Comparison of ENCODE assay signal across 19 cellular contexts in the genomic region with DNA sequence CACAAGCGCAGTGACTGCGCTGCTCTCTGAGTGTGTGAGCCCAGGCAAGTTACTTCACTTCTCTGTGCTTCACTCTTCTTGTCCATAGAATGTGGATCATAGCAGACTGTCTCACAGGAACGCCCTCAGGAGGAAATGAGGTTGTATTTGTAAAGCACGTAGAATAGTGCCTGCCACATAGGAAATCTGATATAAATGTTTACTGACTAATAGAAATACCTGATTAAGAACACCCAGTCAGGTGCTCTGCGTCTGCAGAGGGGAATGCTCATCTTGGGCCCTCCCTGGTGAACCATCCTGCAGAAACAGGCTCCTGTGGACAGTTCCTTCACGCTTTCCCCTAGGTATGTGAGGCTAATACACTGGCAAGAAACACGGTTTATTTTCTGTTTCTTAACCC.
"Had no signal": no experiment of that assay in that cellular context is flagged by ENCODE, and none has a peak within 500 bp of the region (broad histone marks: within the 10 kb centered on the region; RNA-seq: fewer than 3 reads in every experiment).

No MANE protein-coding gene starts in this region.

- DNase-seq: activated CD4-positive, alpha-beta T cell treated with anti-CD3 and anti-CD28 coated beads for 4 hours; activated CD4-positive, alpha-beta T cell treated with anti-CD3 and anti-CD28 coated beads, Interleukin-2, amount 50 U/mL, for 48 hours; activated CD8-positive, alpha-beta memory T cell treated with anti-CD3 and anti-CD28 coated beads for 24 hours; activated effector memory CD4-positive, alpha-beta T cell treated with Interleukin-2 at 50 U/mL for 16 hours; activated naive CD4-positive, alpha-beta T cell treated with Interleukin-2 at 50 U/mL for 16 hours; anterior cingulate cortex; effector CD8-positive, alpha-beta T cell; left ventricle myocardium inferior; mucosa of descending colon; posterior cingulate gyrus; right cardiac atrium; spleen; stimulated activated naive CD4-positive, alpha-beta T cell treated with Interleukin-2 at 50 U/mL for 16 hours; T-helper 2 cell; testis; trophoblast cell had no signal

- H3K9me3 ChIP-seq: left ventricle myocardium inferior, mucosa of descending colon, spleen, testis, vagina had no signal

- H3K4me1 ChIP-seq: left ventricle myocardium inferior, testis had no signal

- ATAC-seq: mucosa of descending colon; natural killer cell treated with Interleukin-12 subunit alpha and Interleukin-12 subunit beta and Interleukin-15 and Interleukin-18, amount 100 ng/mL, for 72 hours; right cardiac atrium had no signal

- H3K27ac ChIP-seq: left ventricle myocardium inferior, spleen, testis, vagina had no signal

- H3K36me3 ChIP-seq: left ventricle myocardium inferior, spleen, vagina had no signal

- H3K4me3 ChIP-seq: left ventricle myocardium inferior, lung, mucosa of descending colon, spleen, testis, vagina had no signal

- H3K27me3 ChIP-seq: testis, vagina had no signal
